In genomic region chr11:76284161-76284560, GRCh38 we compare ENCODE assay signal across 18 cellular contexts.
"Had no signal": no experiment of that assay in that cellular context is flagged by ENCODE, and none has a peak within 500 bp of the region (broad histone marks: within the 10 kb centered on the region; RNA-seq: fewer than 3 reads in every experiment).

No MANE protein-coding gene starts in this region.

- H3K4me1 ChIP-seq: left ventricle myocardium inferior, lower lobe of right lung, transverse colon had no signal

- H3K36me3 ChIP-seq: heart left ventricle, left ventricle myocardium inferior, lower lobe of right lung, neutrophil, spleen, thoracic aorta, transverse colon had no signal

- DNase-seq: effector CD4-positive, alpha-beta T cell; foreskin melanocyte; heart left ventricle; hippocampal formation; left cardiac atrium; left ventricle myocardium inferior; lower lobe of right lung; naive B cell; spleen; stimulated activated CD4-positive, alpha-beta T cell treated with anti-CD3 and anti-CD28 coated beads, Interleukin-15, amount 100 ng/mL, for 24 hours; stimulated activated CD4-positive, alpha-beta T cell treated with anti-CD3 and anti-CD28 coated beads, Interleukin-1b, Interleukin-23, amount 100 ng/mL, for 48 hours; stimulated activated CD4-positive, alpha-beta T cell treated with anti-CD3 and anti-CD28 coated beads, Interleukin-4, amount 100 ng/mL, for 24 hours; stimulated activated naive B cell treated with anti-CD40 and anti-IgM and Interleukin-4, amounts not matched to agents 10 μg/mL and 1 μg/mL and 100 μg/mL, for 72 hours; stimulated activated naive CD8-positive, alpha-beta T cell treated with anti-CD3 and anti-CD28 coated beads, Interleukin-15, amount 100 ng/mL, for 72 hours; transverse colon had no signal

- H3K9me3 ChIP-seq: heart left ventricle, left ventricle myocardium inferior, lower lobe of right lung, neutrophil, spleen, thoracic aorta, transverse colon had no signal

- H3K27me3 ChIP-seq: heart left ventricle, neutrophil, spleen, transverse colon had no signal

- H3K27ac ChIP-seq: coronary artery, heart left ventricle, left ventricle myocardium inferior, lower lobe of right lung, neutrophil, spleen, thoracic aorta, transverse colon had no signal

- H3K4me3 ChIP-seq: coronary artery, heart left ventricle, left ventricle myocardium inferior, lower lobe of right lung, spleen, thoracic aorta, transverse colon had no signal
